Comparison of ENCODE assay signal across 1 cellular context in genomic region chr10:110215751-110216150, GRCh38.
A peak's percentile ranks its signal among the peaks of the same experiment; 100 is the strongest.
TF ChIP-seq lines count a peak whose summit lies in the region.

No MANE protein-coding gene starts in this region.

TF ChIP-seq in GM12878, 131 proteins besides CTCF, POLR2A, EP300 and RAD21:
- TF ChIP-seq SUPT20H (IDR thresholded peaks at IDR 0.05; ENCODE audit: borderline replicate concordance, control insufficient read depth, low read depth, low read length) (no peak), IKZF1 (conservative IDR thresholded peaks at IDR 0.05) (peak; percentile 46; the same call in 1 of the 2 replicates), ATF7 (IDR thresholded peaks at IDR 0.05; ENCODE audit: low read depth) (peak; percentile 49), IKZF2 (IDR thresholded peaks at IDR 0.05) (peak in 1 of 2 experiments; percentile 16; a peak in 1 of 4 replicates)
